Comparison of ENCODE assay signal across 1 cellular context in the genomic region with DNA sequence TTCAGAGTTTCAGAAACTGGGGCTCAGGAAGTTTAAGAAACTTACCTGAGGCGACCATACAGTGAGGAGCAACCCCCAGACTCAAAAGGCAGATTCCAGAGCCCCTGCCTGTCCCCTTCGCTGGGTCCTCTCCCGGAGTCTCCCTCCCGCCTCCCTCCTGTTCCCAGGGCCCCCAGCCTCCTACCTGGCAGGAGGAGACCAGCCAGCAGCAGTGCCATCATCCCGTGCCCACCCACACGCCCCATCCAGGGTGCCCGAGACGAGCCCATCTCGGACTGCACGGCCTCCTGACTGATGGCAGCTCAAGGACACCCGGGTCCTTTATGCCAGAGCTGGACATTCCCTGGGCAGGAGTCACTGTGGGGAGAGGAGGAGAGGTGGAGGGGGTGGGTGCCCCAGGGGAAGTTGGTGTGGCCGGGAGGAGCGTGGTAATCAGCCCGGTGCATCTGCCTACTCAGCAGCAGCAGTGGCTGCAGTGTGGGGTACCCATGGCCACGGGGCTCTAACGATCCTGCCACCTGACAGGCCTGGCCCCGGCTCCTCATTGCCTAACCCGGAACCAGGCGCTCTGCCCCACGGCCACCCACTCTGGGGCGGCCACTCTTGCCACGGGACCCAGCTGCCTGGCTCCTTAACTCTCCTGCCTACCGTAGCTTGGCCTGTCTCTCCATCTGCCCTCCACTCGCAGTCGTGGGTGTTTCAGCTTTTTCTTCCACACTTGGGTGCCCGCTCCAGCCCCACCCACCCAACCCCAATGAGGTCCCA.
TF ChIP-seq lines count a peak whose summit lies in the region.

A gene with protein sequence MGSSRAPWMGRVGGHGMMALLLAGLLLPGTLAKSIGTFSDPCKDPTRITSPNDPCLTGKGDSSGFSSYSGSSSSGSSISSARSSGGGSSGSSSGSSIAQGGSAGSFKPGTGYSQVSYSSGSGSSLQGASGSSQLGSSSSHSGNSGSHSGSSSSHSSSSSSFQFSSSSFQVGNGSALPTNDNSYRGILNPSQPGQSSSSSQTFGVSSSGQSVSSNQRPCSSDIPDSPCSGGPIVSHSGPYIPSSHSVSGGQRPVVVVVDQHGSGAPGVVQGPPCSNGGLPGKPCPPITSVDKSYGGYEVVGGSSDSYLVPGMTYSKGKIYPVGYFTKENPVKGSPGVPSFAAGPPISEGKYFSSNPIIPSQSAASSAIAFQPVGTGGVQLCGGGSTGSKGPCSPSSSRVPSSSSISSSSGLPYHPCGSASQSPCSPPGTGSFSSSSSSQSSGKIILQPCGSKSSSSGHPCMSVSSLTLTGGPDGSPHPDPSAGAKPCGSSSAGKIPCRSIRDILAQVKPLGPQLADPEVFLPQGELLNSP (minus strand): TSS at position 296 of the 765 bp plus-strand sequence. CDS start 27 bp downstream, at position 269.

TF ChIP-seq in HCT116, 20 proteins besides CTCF, POLR2A, EP300 and RAD21:
- TF ChIP-seq, protein P1, sequence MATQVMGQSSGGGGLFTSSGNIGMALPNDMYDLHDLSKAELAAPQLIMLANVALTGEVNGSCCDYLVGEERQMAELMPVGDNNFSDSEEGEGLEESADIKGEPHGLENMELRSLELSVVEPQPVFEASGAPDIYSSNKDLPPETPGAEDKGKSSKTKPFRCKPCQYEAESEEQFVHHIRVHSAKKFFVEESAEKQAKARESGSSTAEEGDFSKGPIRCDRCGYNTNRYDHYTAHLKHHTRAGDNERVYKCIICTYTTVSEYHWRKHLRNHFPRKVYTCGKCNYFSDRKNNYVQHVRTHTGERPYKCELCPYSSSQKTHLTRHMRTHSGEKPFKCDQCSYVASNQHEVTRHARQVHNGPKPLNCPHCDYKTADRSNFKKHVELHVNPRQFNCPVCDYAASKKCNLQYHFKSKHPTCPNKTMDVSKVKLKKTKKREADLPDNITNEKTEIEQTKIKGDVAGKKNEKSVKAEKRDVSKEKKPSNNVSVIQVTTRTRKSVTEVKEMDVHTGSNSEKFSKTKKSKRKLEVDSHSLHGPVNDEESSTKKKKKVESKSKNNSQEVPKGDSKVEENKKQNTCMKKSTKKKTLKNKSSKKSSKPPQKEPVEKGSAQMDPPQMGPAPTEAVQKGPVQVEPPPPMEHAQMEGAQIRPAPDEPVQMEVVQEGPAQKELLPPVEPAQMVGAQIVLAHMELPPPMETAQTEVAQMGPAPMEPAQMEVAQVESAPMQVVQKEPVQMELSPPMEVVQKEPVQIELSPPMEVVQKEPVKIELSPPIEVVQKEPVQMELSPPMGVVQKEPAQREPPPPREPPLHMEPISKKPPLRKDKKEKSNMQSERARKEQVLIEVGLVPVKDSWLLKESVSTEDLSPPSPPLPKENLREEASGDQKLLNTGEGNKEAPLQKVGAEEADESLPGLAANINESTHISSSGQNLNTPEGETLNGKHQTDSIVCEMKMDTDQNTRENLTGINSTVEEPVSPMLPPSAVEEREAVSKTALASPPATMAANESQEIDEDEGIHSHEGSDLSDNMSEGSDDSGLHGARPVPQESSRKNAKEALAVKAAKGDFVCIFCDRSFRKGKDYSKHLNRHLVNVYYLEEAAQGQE (IDR thresholded peaks at IDR 0.05; ENCODE audit: low read depth): no peak
- TF ChIP-seq, protein P2, sequence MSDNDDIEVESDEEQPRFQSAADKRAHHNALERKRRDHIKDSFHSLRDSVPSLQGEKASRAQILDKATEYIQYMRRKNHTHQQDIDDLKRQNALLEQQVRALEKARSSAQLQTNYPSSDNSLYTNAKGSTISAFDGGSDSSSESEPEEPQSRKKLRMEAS (IDR thresholded peaks at IDR 0.05): no peak
- TF ChIP-seq ZNF274 (IDR thresholded peaks at IDR 0.05; ENCODE audit: low read depth, low read length) (no peak), SIN3A (IDR thresholded peaks at IDR 0.05; ENCODE audit: low read depth) (no peak), ZFX (IDR thresholded peaks at IDR 0.05) (no peak), SP1 (IDR thresholded peaks at IDR 0.05; ENCODE audit: low read depth) (no peak), EZH2phosphoT487 (IDR thresholded peaks at IDR 0.05; ENCODE audit: borderline replicate concordance) (no peak), ELF1 (IDR thresholded peaks at IDR 0.05; ENCODE audit: borderline replicate concordance, low read depth) (no peak), CEBPB (IDR thresholded peaks at IDR 0.05; ENCODE audit: low read depth) (no peak)
- TF ChIP-seq, protein P3, sequence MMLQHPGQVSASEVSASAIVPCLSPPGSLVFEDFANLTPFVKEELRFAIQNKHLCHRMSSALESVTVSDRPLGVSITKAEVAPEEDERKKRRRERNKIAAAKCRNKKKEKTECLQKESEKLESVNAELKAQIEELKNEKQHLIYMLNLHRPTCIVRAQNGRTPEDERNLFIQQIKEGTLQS (IDR thresholded peaks at IDR 0.05): no peak
